Comparison of ENCODE assay signal across 11 cellular contexts in genomic region chr17:32355649-32356377, GRCh38. TPM values are rescaled to one million over a fixed set of nuclear protein-coding genes. Genes with fewer than 3 reads are reported as not detected.
A peak's percentile ranks its signal among the peaks of the same experiment; 100 is the strongest.
DNase-seq lines count a peak whose midpoint lies in the region; ATAC-seq and TF ChIP-seq lines count a peak whose summit lies in the region.
"Had no signal": no experiment of that assay in that cellular context is flagged by ENCODE, and none has a peak within 500 bp of the region (broad histone marks: within the 10 kb centered on the region; RNA-seq: fewer than 3 reads in every experiment).

No MANE protein-coding gene starts in this region.

- no peak overlapping the region for H3K4me3 ChIP-seq in CD4-positive, alpha-beta memory T cell (ENCODE audit: low read length in 2 of 2)
- H3K4me3 ChIP-seq in HUES48 (ENCODE audit: low read depth, low read length) (no peak overlapping the region), mammary epithelial cell (replicated peaks in 1 of 3; ENCODE audit: insufficient read depth in 1 of 3, low read depth in 2 of 3, low read length in 3 of 3) (no peak overlapping the region), mesenchymal stem cell (ENCODE audit: insufficient read depth in 1 of 2, low read depth in 1 of 2, low read length in 2 of 2) (peak overlapping the region in 1 of 2 experiments; percentile 16)
- H3K4me3 ChIP-seq: skin epidermis had no signal

- H3K4ac ChIP-seq in mesenchymal stem cell (ENCODE audit: low read depth in 1 of 2, low read length in 2 of 2) = no peak overlapping the region

- DNase-seq in CD4-positive, alpha-beta memory T cell = no peak
- no peak for DNase-seq in mammary epithelial cell
- no peak for DNase-seq in mesenchymal stem cell
- no peak for DNase-seq in D341Med (ENCODE audit: low spot score)
- DNase-seq: kidney; stimulated activated naive CD4-positive, alpha-beta T cell treated with Interleukin-2 at 50 U/mL for 16 hours had no signal

- H2AFZ ChIP-seq in mammary epithelial cell (ENCODE audit: low read depth, low read length) (no peak overlapping the region), mesenchymal stem cell (ENCODE audit: low read depth, low read length) (no peak overlapping the region)

- peak overlapping the region; percentile 2 to 91 (median 70) for H3K27ac Mint-ChIP-seq in CD4-positive, alpha-beta memory T cell

- H3K27me3 ChIP-seq in CD4-positive, alpha-beta memory T cell (ENCODE audit: insufficient read depth, low read length) = no peaks in the 10 kb centered on the region
- no peaks in the 10 kb centered on the region for H3K27me3 ChIP-seq in HUES48 (ENCODE audit: control insufficient read depth, insufficient read depth, low read length)
- H3K27me3 ChIP-seq in mammary epithelial cell (ENCODE audit: insufficient read depth, low read length) = no peaks in the 10 kb centered on the region
- H3K27me3 ChIP-seq in mesenchymal stem cell (ENCODE audit: control insufficient read depth in 1 of 2, insufficient read depth in 1 of 2, low read length in 2 of 2) = no peaks in the 10 kb centered on the region

- peaks cover 99% of the 10 kb centered on the region for H3K79me2 ChIP-seq in mammary epithelial cell (ENCODE audit: insufficient read depth, low read length)

- no peak overlapping the region for H3K14ac ChIP-seq in mesenchymal stem cell (ENCODE audit: low read length in 2 of 2)

- H2BK120ac ChIP-seq in mesenchymal stem cell (ENCODE audit: low read depth, low read length) = no peak overlapping the region

- in situ Hi-C loops in mammary epithelial cell (cut with MboI; ENCODE audit: low sequenced_read_pairs in 2 of 2) = no loop called here

- no peak overlapping the region for H4K8ac ChIP-seq in mesenchymal stem cell (ENCODE audit: low read length)

- no peak for TF ChIP-seq CTCF in mammary epithelial cell (conservative IDR thresholded peaks at IDR 0.05 in 1 of 2, IDR thresholded peaks at IDR 0.05 in 1 of 2; ENCODE audit: extremely low read depth in 1 of 2, insufficient read depth in 1 of 2, low read depth in 1 of 2, low read length in 2 of 2)

- no peak overlapping the region for H3K18ac ChIP-seq in mesenchymal stem cell (ENCODE audit: low read depth in 1 of 2, low read length in 2 of 2)

- peak overlapping the region; percentile 35 for H3K4me2 ChIP-seq in mammary epithelial cell (ENCODE audit: insufficient read depth, low read depth, low read length)
- no peak overlapping the region for H3K4me2 ChIP-seq in mesenchymal stem cell (ENCODE audit: low read length, poor library complexity, severe bottlenecking)

- no peaks in the 10 kb centered on the region for H3K9me3 Mint-ChIP-seq in CD4-positive, alpha-beta memory T cell

- peaks cover 45% of the 10 kb centered on the region for H3K36me3 ChIP-seq in CD4-positive, alpha-beta memory T cell (ENCODE audit: insufficient read depth, low read length)
- H3K36me3 ChIP-seq in HUES48 (ENCODE audit: control insufficient read depth, insufficient read depth, low read length) (peaks cover 86% of the 10 kb centered on the region), mammary epithelial cell (ENCODE audit: insufficient read depth, low read length) (peaks cover 38% of the 10 kb centered on the region), mesenchymal stem cell (ENCODE audit: control insufficient read depth in 1 of 2, insufficient read depth in 2 of 2, low read depth in 1 of 2, low read length in 2 of 2) (peaks cover 48 to 79% of the 10 kb centered on the region in 2 experiments)

- intact Hi-C loops in CD4-positive, alpha-beta memory T cell (cut with micrococcal nuclease) = loop anchor here (10.0 kb wide), 1 partner anchor 519 kb away; the partner anchor contains the start of gene MYO1D
- intact Hi-C loops in mammary epithelial cell (cut with micrococcal nuclease) = no loop called here

- no peak overlapping the region for H4K91ac ChIP-seq in mesenchymal stem cell (ENCODE audit: low read length)

- no peak overlapping the region for H2AK5ac ChIP-seq in mesenchymal stem cell (ENCODE audit: low read length, severe bottlenecking)

- H3K4me1 Mint-ChIP-seq in CD4-positive, alpha-beta memory T cell = peaks cover 35 to 72% (median 47%) of the 10 kb centered on the region in 4 donors

- 57% methylated on average over 6 of the region's 6 CpGs for WGBS in mammary epithelial cell (ENCODE audit: low coverage, missing lambda C conversion rate)
- 92% methylated on average over 5 of the region's 6 CpGs for WGBS in mesenchymal stem cell

- H3K27ac ChIP-seq in CD4-positive, alpha-beta memory T cell (ENCODE audit: low read depth, low read length) = no peak overlapping the region
- H3K27ac ChIP-seq in HUES48 (ENCODE audit: low read depth, low read length) (peak overlapping the region; percentile 25), mammary epithelial cell (ENCODE audit: insufficient read depth, low read depth, low read length) (no peak overlapping the region), mesenchymal stem cell (ENCODE audit: low read length, poor library complexity, severe bottlenecking) (no peak overlapping the region)

- dilution Hi-C loops in mammary epithelial cell (cut with HindIII; ENCODE audit: low sequenced_read_pairs) = no loop called here

- H3K4me1 ChIP-seq in CD4-positive, alpha-beta memory T cell (ENCODE audit: insufficient read depth, low read length) = peaks cover 68% of the 10 kb centered on the region
- 0 out of 2 replicates have a peak, but pooled peaks cover 3% of the 10 kb centered on the region for H3K4me1 ChIP-seq in HUES48 (ENCODE audit: control insufficient read depth, insufficient read depth, low read length)
- H3K4me1 ChIP-seq in mammary epithelial cell (ENCODE audit: insufficient read depth, low read length) = peaks cover 38% of the 10 kb centered on the region
- peaks cover 11% of the 10 kb centered on the region for H3K4me1 ChIP-seq in mesenchymal stem cell (ENCODE audit: control insufficient read depth, insufficient read depth, low read depth, low read length)

- no peak overlapping the region for H3K9ac ChIP-seq in HUES48 (ENCODE audit: low read depth, low read length)
- no peak overlapping the region for H3K9ac ChIP-seq in mammary epithelial cell (ENCODE audit: insufficient read depth, low read length)
- peak overlapping the region; percentile 17 for H3K9ac ChIP-seq in mesenchymal stem cell (ENCODE audit: low read length)

- H3K27me3 Mint-ChIP-seq in CD4-positive, alpha-beta memory T cell = no peaks in the 10 kb centered on the region

- no peaks in the 10 kb centered on the region for H3K79me1 ChIP-seq in mesenchymal stem cell (replicated peaks; ENCODE audit: low read length, poor library complexity, severe bottlenecking)

- no peak overlapping the region for H3K23ac ChIP-seq in mesenchymal stem cell (ENCODE audit: low read length in 2 of 2)

- POLR2A ChIA-PET in CD4-positive, alpha-beta memory T cell (lab: Charles Lee; ENCODE audit: partially characterized antibody) = interaction anchor here (0.6 kb wide), 1 partner anchor 155 kb away, joined by 4 read pairs; no protein-coding TSS in a partner anchor

- no peak overlapping the region for H2BK5ac ChIP-seq in mesenchymal stem cell (ENCODE audit: low read depth, low read length, poor library complexity, severe bottlenecking)

- H4K20me1 ChIP-seq in mammary epithelial cell (ENCODE audit: insufficient read depth, low read length) = peaks cover 42% of the 10 kb centered on the region

- H2BK15ac ChIP-seq in mesenchymal stem cell (ENCODE audit: low read depth, poor library complexity, severe bottlenecking) = no peak overlapping the region

- CTCF ChIA-PET in CD4-positive, alpha-beta memory T cell (lab: Charles Lee; ENCODE audit: partially characterized antibody) = interaction anchor here (1.6 kb wide), 1 partner anchor 88 kb away, joined by 3 read pairs; the partner anchor contains the start of gene PSMD11
- CTCF ChIA-PET in mammary epithelial cell (lab: Charles Lee; ENCODE audit: low non-redundant PET) = no interaction called here

- ATAC-seq in HG03565 (IDR thresholded peaks at IDR 0.05; ENCODE audit: unreplicated experiment) (no peak), GM19023 (IDR thresholded peaks at IDR 0.05; ENCODE audit: unreplicated experiment) (no peak), HG03280 (IDR thresholded peaks at IDR 0.05; ENCODE audit: unreplicated experiment) (no peak)

- no peak overlapping the region for H2BK12ac ChIP-seq in mesenchymal stem cell (ENCODE audit: low read length in 2 of 2)

- H3K4me3 Mint-ChIP-seq in CD4-positive, alpha-beta memory T cell = peak overlapping the region; percentile 13 to 78 (median 66)

- no TSS peak for BruUV-seq in mammary epithelial cell (replicated peaks; lab: Mats Ljungman, UMichigan)

- H3K9me3 ChIP-seq in CD4-positive, alpha-beta memory T cell (ENCODE audit: control insufficient read depth in 1 of 2, low read length in 2 of 2) = no peaks in the 10 kb centered on the region
- H3K9me3 ChIP-seq in HUES48 (ENCODE audit: control insufficient read depth, insufficient read depth, low read length) (no peaks in the 10 kb centered on the region), mammary epithelial cell (replicated peaks; ENCODE audit: insufficient read depth, low read length) (no peaks in the 10 kb centered on the region), mesenchymal stem cell (ENCODE audit: control insufficient read depth, low read length) (no peaks in the 10 kb centered on the region)

- H3K36me3 Mint-ChIP-seq in CD4-positive, alpha-beta memory T cell = peaks cover 46 to 79% of the 10 kb centered on the region in 2 donors

RNA-seq across cellular contexts. Expression of gene ZNF207, which starts 5.9 kb away (rescaled TPM):
- total RNA-seq in CD4-positive, alpha-beta memory T cell = 100 to 1,000 TPM; 267 to 298 TPM
- polyA plus RNA-seq in CD4-positive, alpha-beta memory T cell = 100 to 1,000 TPM; 158 to 166 TPM
- 100 to 1,000 TPM; 134 to 169 TPM for total RNA-seq in mammary epithelial cell
- 210 TPM for polyA plus RNA-seq in mammary epithelial cell
- 122 TPM for polyA minus RNA-seq in mammary epithelial cell
- 150 TPM for polyA plus RNA-seq in mesenchymal stem cell (2013, experiment 1 of 2)
- polyA plus RNA-seq in mesenchymal stem cell (2013, experiment 2 of 2) = 155 TPM

RNA-seq across cellular contexts. Expression of gene C17orf75, which starts 13.8 kb away (rescaled TPM):
- 10 to 100 TPM; 20.2 to 22.5 TPM for total RNA-seq in CD4-positive, alpha-beta memory T cell
- polyA plus RNA-seq in CD4-positive, alpha-beta memory T cell = 10 to 100 TPM in 1 of 2 donors, 1 to 10 TPM in 1; 7.9 to 10.6 TPM
- total RNA-seq in mammary epithelial cell = 10 to 100 TPM; 16.2 to 24.5 TPM
- 10.6 TPM for polyA plus RNA-seq in mammary epithelial cell
- 10.3 TPM for polyA minus RNA-seq in mammary epithelial cell
- polyA plus RNA-seq in mesenchymal stem cell (2013, experiment 1 of 2) = 9.6 TPM
- polyA plus RNA-seq in mesenchymal stem cell (2013, experiment 2 of 2) = 12.3 TPM
